23 cellular contexts compared by ENCODE assay signal in the genomic region with DNA sequence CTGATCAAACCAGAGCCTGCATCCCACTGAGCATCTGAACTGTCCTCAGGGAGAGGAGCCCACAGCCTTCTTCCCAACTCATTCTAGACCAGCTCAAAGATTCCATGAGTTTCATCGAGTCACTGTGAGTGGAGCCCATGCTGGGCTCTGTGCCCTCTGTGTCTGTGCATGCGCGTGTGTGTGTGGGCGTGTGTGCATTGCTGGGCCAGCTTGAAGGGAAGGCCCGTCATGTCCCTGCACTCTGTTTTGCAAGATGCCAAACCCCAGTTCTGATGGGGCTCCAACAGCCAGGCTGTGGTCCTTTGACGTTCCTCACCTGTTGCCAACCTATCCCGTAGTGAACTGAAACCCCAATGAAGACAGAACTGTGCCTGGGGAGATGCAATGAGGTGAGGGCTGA. TPM values are rescaled to one million over a fixed set of nuclear protein-coding genes. Genes with fewer than 3 reads are reported as not detected.
DNase-seq lines count a peak whose midpoint lies in the region; ATAC-seq, FAIRE-seq and TF ChIP-seq lines count a peak whose summit lies in the region.
"Had no signal": no experiment of that assay in that cellular context is flagged by ENCODE, and none has a peak within 500 bp of the region (broad histone marks: within the 10 kb centered on the region; RNA-seq: fewer than 3 reads in every experiment).

No MANE protein-coding gene starts in this region.

- DNase-seq in GM12891 (ENCODE audit: insufficient read length, low spot score): no peak
- DNase-seq in activated B cell treated with CpG ODN at 0.5 μM for 24 hours: no peak
- DNase-seq in neural crest cell (ENCODE audit: low read depth, low spot score): no peak
- no peak for DNase-seq in A673 (ENCODE audit: low spot score)
- DNase-seq in superior temporal gyrus (ENCODE audit: extremely low spot score): no peak
- DNase-seq: ACHN; AML-193; Calu3; CD8-positive, alpha-beta T cell; DMS79 treated with DMSO at 0.1 percent for 48 hours; GF-D8; GOT3; H7; HFFc6; KBM-7 had no signal

- POLR2A ChIA-PET in activated B cell treated with CpG ODN at 0.5 μM for 24 hours (lab: Charles Lee) (interaction anchor here (0.5 to 6.3 kb wide), 6 partner anchors 8 to 84 kb away, joined by 3 to 69 read pairs (median 4); partner anchors contain the start of gene DTX4), A673 (lab: Charles Lee; ENCODE audit: low non-redundant PET) (no interaction called here)

- no peak overlapping the region for H3K4me3 Mint-ChIP-seq in activated B cell treated with CpG ODN at 0.5 μM for 24 hours
- peak overlapping the region; percentile 3 for H3K4me3 Mint-ChIP-seq in neural crest cell
- H3K4me3 Mint-ChIP-seq: CD8-positive, alpha-beta T cell; HFFc6 had no signal

- no peak overlapping the region for H3K4me3 ChIP-seq in A673 (ENCODE audit: low read depth, low read length, poor library complexity, severe bottlenecking)
- H3K4me3 ChIP-seq: BLaER1 had no signal

- no peaks in the 10 kb centered on the region for H3K36me3 ChIP-seq in A673 (ENCODE audit: insufficient read depth, low read length, poor library complexity, severe bottlenecking)

- no peak for ATAC-seq in activated B cell treated with CpG ODN at 0.5 μM for 24 hours (ENCODE audit: low read depth)
- no peak for ATAC-seq in GM18520 (IDR thresholded peaks at IDR 0.05; ENCODE audit: unreplicated experiment)
- ATAC-seq: CD8-positive, alpha-beta T cell; HCT116 had no signal

- H3K9me3 ChIP-seq in A673 (ENCODE audit: low read depth, low read length, poor library complexity, severe bottlenecking): no peaks in the 10 kb centered on the region
- H3K9me3 ChIP-seq: BLaER1 had no signal

- no peak overlapping the region for H3K27ac ChIP-seq in A673 (ENCODE audit: low read depth, low read length, poor library complexity, severe bottlenecking)
- H3K27ac ChIP-seq: BLaER1, HL-60 had no signal

- TF ChIP-seq CTCF in activated B cell treated with CpG ODN at 0.5 μM for 24 hours (IDR thresholded peaks at IDR 0.05): no peak
- TF ChIP-seq CTCF in neural crest cell (conservative IDR thresholded peaks at IDR 0.05): no peak
- no peak for TF ChIP-seq CTCF in A673 (conservative IDR thresholded peaks at IDR 0.05; ENCODE audit: low read depth, low read length)

- TF ChIP-seq POLR2A in GM12891 (IDR thresholded peaks at IDR 0.05; ENCODE audit: low read depth, low read length): no peak; the same call in 1 of the 2 replicates

- H3K9me3 Mint-ChIP-seq in activated B cell treated with CpG ODN at 0.5 μM for 24 hours (no peaks in the 10 kb centered on the region), neural crest cell (no peaks in the 10 kb centered on the region)
- H3K9me3 Mint-ChIP-seq: CD8-positive, alpha-beta T cell; HFFc6 had no signal

- no peaks in the 10 kb centered on the region for H3K27me3 Mint-ChIP-seq in activated B cell treated with CpG ODN at 0.5 μM for 24 hours
- H3K27me3 Mint-ChIP-seq in neural crest cell (ENCODE audit: low read depth): no peaks in the 10 kb centered on the region

- peaks cover 87% of the 10 kb centered on the region for H3K36me3 Mint-ChIP-seq in activated B cell treated with CpG ODN at 0.5 μM for 24 hours (ENCODE audit: low read depth)
- H3K36me3 Mint-ChIP-seq in neural crest cell (ENCODE audit: low read depth): peaks cover 43% of the 10 kb centered on the region
- H3K36me3 Mint-ChIP-seq: CD8-positive, alpha-beta T cell had no signal

- FAIRE-seq in GM12891 (lab: Jason Lieb, UNC): no peak
- FAIRE-seq: GM18507 had no signal

- CTCF ChIA-PET in activated B cell treated with CpG ODN at 0.5 μM for 24 hours (lab: Charles Lee): interaction anchor here (0.8 to 9.7 kb wide), 5 partner anchors 12 to 62 kb away, joined by 3 to 94 read pairs (median 4); partner anchors contain the start of gene DTX4
- CTCF ChIA-PET in A673 (lab: Charles Lee): interaction anchor here (0.6 to 2.1 kb wide), 3 partner anchors 34 to 306 kb away, joined by 4 to 13 read pairs (median 4); partner anchors contain the start of gene DTX4

- H3K4me1 Mint-ChIP-seq in activated B cell treated with CpG ODN at 0.5 μM for 24 hours (peaks cover 97% of the 10 kb centered on the region), neural crest cell (peaks cover 23% of the 10 kb centered on the region)

- no peaks in the 10 kb centered on the region for H3K27me3 ChIP-seq in A673 (replicated peaks; ENCODE audit: insufficient read depth, low read depth, low read length, poor library complexity)
- H3K27me3 ChIP-seq: BLaER1 had no signal

- intact Hi-C loops in activated B cell treated with CpG ODN at 0.5 μM for 24 hours (cut with micrococcal nuclease) (no loop called here), A673 (cut with micrococcal nuclease; ENCODE audit: unreplicated experiment) (loop anchor here (1.0 kb wide), 1 partner anchor 225 kb away; no protein-coding TSS in a partner anchor)

- H3K27ac Mint-ChIP-seq in activated B cell treated with CpG ODN at 0.5 μM for 24 hours: peak overlapping the region; percentile 83
- H3K27ac Mint-ChIP-seq in neural crest cell (ENCODE audit: unreplicated experiment): no peak overlapping the region
- H3K27ac Mint-ChIP-seq: CD8-positive, alpha-beta T cell; HFFc6 had no signal

- no TSS peak for BruUV-seq in A673 (replicated peaks; lab: Mats Ljungman, UMichigan)

- peaks cover 7% of the 10 kb centered on the region for H3K4me1 ChIP-seq in A673 (ENCODE audit: insufficient read depth, low read length, poor library complexity, severe bottlenecking)

TF ChIP-seq in GM12891, 5 proteins besides CTCF, POLR2A, EP300 and RAD21:
- TF ChIP-seq POLR2AphosphoS5 (IDR thresholded peaks at IDR 0.05; ENCODE audit: low read depth, low read length): 0 out of 2 replicates have a peak, but pooled peaks have one; percentile 25
- no peak for TF ChIP-seq SPI1 (IDR thresholded peaks at IDR 0.05; ENCODE audit: low read depth, low read length)
- TF ChIP-seq POU2F2 (IDR thresholded peaks at IDR 0.05; ENCODE audit: low read depth, low read length): no peak
- no peak for TF ChIP-seq PAX5 (IDR thresholded peaks at IDR 0.05; ENCODE audit: insufficient read depth, low read length, severe bottlenecking)

RNA-seq across cellular contexts. Expression of gene MPEG1, which starts 7.1 kb away (rescaled TPM):
- 12.9 TPM for polyA plus RNA-seq in GM12891 (2012; ENCODE audit: low read depth, missing spikeins)
- total RNA-seq in activated B cell treated with CpG ODN at 0.5 μM for 24 hours: 145 and 154 TPM in 2 replicates
- total RNA-seq in neural crest cell: not detected in 2 replicates
- not detected in 2 replicates for total RNA-seq in A673 (2021)
- total RNA-seq: A172, Calu3, H7, HFFc6, HT1080, IMR-90 had no signal
- polyA plus RNA-seq: IMR-90 had no signal

RNA-seq across cellular contexts. Expression of gene DTX4, which starts 33.7 kb away (rescaled TPM):
- polyA plus RNA-seq in GM12891 (2012; ENCODE audit: low read depth, missing spikeins): 24.8 TPM
- total RNA-seq in activated B cell treated with CpG ODN at 0.5 μM for 24 hours (24.2 TPM in 2 replicates), neural crest cell (129 and 139 TPM in 2 replicates), A673 (2021) (1.9 and 2.0 TPM in 2 replicates)

Comparison
In these comparisons a context has a peak if more than half of its experiments do, and no peak if none do; other contexts are left out.
1. RNA of gene MPEG1, which starts 7.1 kb away (total RNA-seq): 145 to 154 TPM in activated B cell treated with CpG ODN at 0.5 μM for 24 hours; not detected in neural crest cell and not detected in A673; every median in the first group is over 100 times any median in the second.